1 cellular context compared by ENCODE assay signal in genomic region chr4:73901031-73901430, GRCh38.
TF ChIP-seq lines count a peak whose summit lies in the region.

No MANE protein-coding gene starts in this region.

TF ChIP-seq in IMR-90, 13 proteins besides CTCF, POLR2A, EP300 and RAD21:
- TF ChIP-seq CEBPB (IDR thresholded peaks at IDR 0.05; ENCODE audit: low read depth, low read length) (peak; percentile 46; the same call in 1 of the 2 replicates), SMC3 (IDR thresholded peaks at IDR 0.05; ENCODE audit: low read depth, low read length) (no peak), FOS (IDR thresholded peaks at IDR 0.05; ENCODE audit: low read depth, low read length) (no peak)
